31 cellular contexts compared by ENCODE assay signal in genomic region chrX:63719633-63720032, GRCh38.
"Had no signal": no experiment of that assay in that cellular context is flagged by ENCODE, and none has a peak within 500 bp of the region (broad histone marks: within the 10 kb centered on the region; RNA-seq: fewer than 3 reads in every experiment).

No MANE protein-coding gene starts in this region.

- DNase-seq: colonic mucosa; effector CD8-positive, alpha-beta T cell; endodermal cell; foreskin keratinocyte; hypothalamus; immature natural killer cell; islet precursor cell; kidney glomerular epithelial cell; left colon; mesenchymal stem cell; mucosa of descending colon; naive B cell; stimulated activated CD4-positive, alpha-beta T cell treated with anti-CD3 and anti-CD28 coated beads, Interleukin-2, amount 100 ng/mL, for 24 hours; stimulated activated CD4-positive, alpha-beta T cell treated with anti-CD3 and anti-CD28 coated beads, Interleukin-4, amount 100 ng/mL, for 4 hours; stimulated activated naive B cell treated with anti-CD40 and anti-IgM and Interleukin-4, amounts not matched to agents 10 μg/mL and 1 μg/mL and 100 μg/mL, for 72 hours; upper lobe of left lung had no signal

- H2AFZ ChIP-seq: parathyroid adenoma had no signal

- ATAC-seq: foreskin keratinocyte; gastroesophageal sphincter; left colon; mucosa of descending colon; natural killer cell treated with Interleukin-12 subunit alpha and Interleukin-12 subunit beta and Interleukin-15 and Interleukin-18, amount 100 ng/mL, for 72 hours; stimulated activated naive B cell treated with anti-CD40 and anti-IgM and Interleukin-4, amounts not matched to agents 10 μg/mL and 1 μg/mL and 100 μg/mL, for 72 hours had no signal

- H3K9me3 Mint-ChIP-seq: central memory CD8-positive, alpha-beta T cell; dendritic cell treated with granulocyte-macrophage colony-stimulating factor and Interleukin-4, amounts not matched to agents 40 ng/mL and 50 ng/mL, for 4 days; immature natural killer cell; naive B cell; natural killer cell treated with Interleukin-12 subunit alpha and Interleukin-12 subunit beta and Interleukin-15 and Interleukin-18, amount 100 ng/mL, for 72 hours; stimulated activated naive B cell treated with anti-CD40 and anti-IgM and Interleukin-4, amounts not matched to agents 10 μg/mL and 1 μg/mL and 100 μg/mL, for 72 hours; stimulated activated naive CD8-positive, alpha-beta T cell treated with anti-CD3 and anti-CD28 coated beads, Interleukin-15, Interleukin-2, amounts not matched to agents 100 ng/mL and 50 ng/mL, for 24 hours had no signal

- H3K27me3 Mint-ChIP-seq: central memory CD8-positive, alpha-beta T cell; dendritic cell treated with granulocyte-macrophage colony-stimulating factor and Interleukin-4, amounts not matched to agents 40 ng/mL and 50 ng/mL, for 4 days; naive B cell; natural killer cell treated with Interleukin-12 subunit alpha and Interleukin-12 subunit beta and Interleukin-15 and Interleukin-18, amount 100 ng/mL, for 72 hours; progenitor cell of endocrine pancreas; stimulated activated naive B cell treated with anti-CD40 and anti-IgM and Interleukin-4, amounts not matched to agents 10 μg/mL and 1 μg/mL and 100 μg/mL, for 72 hours; stimulated activated naive CD8-positive, alpha-beta T cell treated with anti-CD3 and anti-CD28 coated beads, Interleukin-15, Interleukin-2, amounts not matched to agents 100 ng/mL and 50 ng/mL, for 24 hours had no signal

- H3K4me1 Mint-ChIP-seq: mesothelial cell of epicardium, naive B cell had no signal

- H3K27ac Mint-ChIP-seq: dendritic cell treated with granulocyte-macrophage colony-stimulating factor and Interleukin-4, amounts not matched to agents 40 ng/mL and 50 ng/mL, for 4 days; endodermal cell; immature natural killer cell; mesothelial cell of epicardium; naive B cell; natural killer cell treated with Interleukin-12 subunit alpha and Interleukin-12 subunit beta and Interleukin-15 and Interleukin-18, amount 100 ng/mL, for 72 hours; progenitor cell of endocrine pancreas; stimulated activated naive B cell treated with anti-CD40 and anti-IgM and Interleukin-4, amounts not matched to agents 10 μg/mL and 1 μg/mL and 100 μg/mL, for 72 hours; stimulated activated naive CD8-positive, alpha-beta T cell treated with anti-CD3 and anti-CD28 coated beads, Interleukin-15, Interleukin-2, amounts not matched to agents 100 ng/mL and 50 ng/mL, for 24 hours had no signal

- H3K36me3 Mint-ChIP-seq: naive B cell; natural killer cell treated with Interleukin-12 subunit alpha and Interleukin-12 subunit beta and Interleukin-15 and Interleukin-18, amount 100 ng/mL, for 72 hours had no signal

- H3K9ac ChIP-seq: parathyroid adenoma had no signal

- H3K4me3 ChIP-seq: colonic mucosa, esophagus muscularis mucosa, gastroesophageal sphincter, mucosa of descending colon, right lobe of liver, thoracic aorta, tibial nerve, upper lobe of left lung had no signal

- H3K4me3 Mint-ChIP-seq: central memory CD8-positive, alpha-beta T cell; dendritic cell treated with granulocyte-macrophage colony-stimulating factor and Interleukin-4, amounts not matched to agents 40 ng/mL and 50 ng/mL, for 4 days; endodermal cell; immature natural killer cell; mesothelial cell of epicardium; naive B cell; natural killer cell treated with Interleukin-12 subunit alpha and Interleukin-12 subunit beta and Interleukin-15 and Interleukin-18, amount 100 ng/mL, for 72 hours; neural crest cell; stimulated activated naive B cell treated with anti-CD40 and anti-IgM and Interleukin-4, amounts not matched to agents 10 μg/mL and 1 μg/mL and 100 μg/mL, for 72 hours; stimulated activated naive CD8-positive, alpha-beta T cell treated with anti-CD3 and anti-CD28 coated beads, Interleukin-15, Interleukin-2, amounts not matched to agents 100 ng/mL and 50 ng/mL, for 24 hours had no signal

- H3K36me3 ChIP-seq: colonic mucosa, neutrophil, right lobe of liver, thoracic aorta, tibial nerve, upper lobe of left lung had no signal

- H3K4me1 ChIP-seq: colonic mucosa, esophagus muscularis mucosa, foreskin keratinocyte, gastroesophageal sphincter, parathyroid adenoma, right lobe of liver, tibial nerve, upper lobe of left lung had no signal

- H3K9me3 ChIP-seq: colonic mucosa, esophagus muscularis mucosa, gastroesophageal sphincter, mucosa of descending colon, neutrophil, right lobe of liver, thoracic aorta, tibial nerve, upper lobe of left lung had no signal

- H3K27me3 ChIP-seq: colonic mucosa, esophagus muscularis mucosa, foreskin keratinocyte, gastroesophageal sphincter, neutrophil, right lobe of liver, tibial nerve, upper lobe of left lung had no signal

- FAIRE-seq: urothelium cell line had no signal

- H3K79me2 ChIP-seq: parathyroid adenoma had no signal

- H3K27ac ChIP-seq: colonic mucosa, esophagus muscularis mucosa, foreskin keratinocyte, gastroesophageal sphincter, neutrophil, parathyroid adenoma, right lobe of liver, thoracic aorta, tibial nerve, upper lobe of left lung had no signal
